In the genomic region with DNA sequence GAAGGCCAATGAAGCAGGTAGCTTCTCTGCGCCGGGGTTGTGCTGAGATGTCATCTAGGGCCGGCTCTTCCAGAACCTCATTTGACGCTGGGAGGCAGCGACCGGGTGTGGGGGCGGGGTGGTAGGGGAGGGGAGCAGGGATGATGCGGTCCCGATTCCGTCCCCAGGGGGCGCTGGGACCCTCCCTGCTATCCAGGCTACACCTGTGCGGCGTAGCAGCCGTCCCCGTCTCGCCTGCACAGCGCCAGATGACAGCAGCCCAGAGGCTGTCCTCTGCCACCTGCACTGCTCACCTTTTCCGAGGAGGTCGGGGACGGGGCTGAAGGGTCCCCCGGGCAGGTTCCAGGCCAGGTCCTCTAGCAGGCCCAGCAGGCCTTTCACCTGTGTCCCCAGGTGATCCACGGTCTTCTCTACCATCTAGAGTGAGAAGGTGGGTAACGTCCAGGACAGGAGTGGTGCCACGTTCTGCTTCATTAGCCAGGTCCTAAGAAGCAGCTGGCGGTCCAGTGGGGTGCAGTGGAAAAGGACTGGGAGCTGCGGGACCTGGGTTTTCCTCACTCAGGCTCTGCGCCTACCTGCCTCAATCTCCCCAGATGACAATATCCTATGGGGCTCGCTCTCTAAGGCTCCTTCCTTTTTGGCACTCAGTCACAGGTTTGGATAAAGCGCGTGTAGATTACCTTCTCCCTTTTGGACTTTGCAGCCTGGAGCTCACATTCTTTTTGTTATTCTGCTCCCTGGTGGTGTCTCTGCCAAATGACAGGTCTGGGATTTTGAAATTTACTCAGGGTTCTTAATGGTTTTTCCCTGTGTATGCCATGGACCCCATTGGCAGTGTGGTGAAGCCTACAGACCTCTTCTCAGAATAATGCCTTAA, we compare ENCODE assay signal across 8 cellular contexts. TPM values are rescaled to one million over a fixed set of nuclear protein-coding genes. Genes with fewer than 3 reads are reported as not detected.
DNase-seq lines count a peak whose midpoint lies in the region; ATAC-seq and TF ChIP-seq lines count a peak whose summit lies in the region.

No MANE protein-coding gene starts in this region.

- H3K4me1 ChIP-seq in MM.1S (ENCODE audit: low read length), result 0 out of 2 replicates have a peak, but pooled peaks cover 2% of the 10 kb centered on the region

- no peaks in the 10 kb centered on the region for H4K20me1 ChIP-seq in MM.1S (ENCODE audit: insufficient read depth, low read length)

- H3F3A ChIP-seq in MM.1S (ENCODE audit: insufficient read depth, low read length), result no peaks in the 10 kb centered on the region

- ATAC-seq in GM18520 (IDR thresholded peaks at IDR 0.05; ENCODE audit: unreplicated experiment), result no peak

- H3K79me2 ChIP-seq in MM.1S (ENCODE audit: low read length), result no peaks in the 10 kb centered on the region

- H3K36me3 ChIP-seq in MM.1S (replicated peaks; ENCODE audit: insufficient read depth, low read length), result no peaks in the 10 kb centered on the region

- H3K4me3 ChIP-seq in MM.1S (ENCODE audit: low read length) (peak overlapping the region; percentile 62), epithelial cell of esophagus (ENCODE audit: low read length) (no peak overlapping the region)

- H3K9me3 ChIP-seq in MM.1S (replicated peaks; ENCODE audit: insufficient read depth, low read length), result no peaks in the 10 kb centered on the region

- H2AFZ ChIP-seq in MM.1S (ENCODE audit: low read length), result peak overlapping the region; percentile 82

- no peak overlapping the region for H3K27ac ChIP-seq in MM.1S (ENCODE audit: low read length)

- DNase-seq in NCI-H2081 (lab: John Stamatoyannopoulos, UW) (peak; percentile 53 to 62), NCI-H2081 treated with DMSO at 0.1 percent for 48 hours (lab: John Stamatoyannopoulos, UW) (no peak), MM.1S (peak; percentile 50), SK-N-DZ (ENCODE audit: low spot score) (peak; percentile 47), epithelial cell of esophagus (ENCODE audit: low read depth) (peak; percentile 46), mucosa of gallbladder (ENCODE audit: low spot score) (peak; percentile 33), epidermal melanocyte (ENCODE audit: insufficient read length, low spot score) (no peak)

- H3K9me2 ChIP-seq in MM.1S (replicated peaks; ENCODE audit: insufficient read depth, low read length), result no peaks in the 10 kb centered on the region

- H3K9ac ChIP-seq in MM.1S (ENCODE audit: low read length), result no peak overlapping the region; the same call in 1 of the 2 replicates

- H3K4me2 ChIP-seq in MM.1S (ENCODE audit: low read depth, low read length), result peak overlapping the region; percentile 94

- H3K27me3 ChIP-seq in MM.1S (replicated peaks; ENCODE audit: insufficient read depth, low read length), result no peaks in the 10 kb centered on the region

- TF ChIP-seq CTCF in MM.1S (IDR thresholded peaks at IDR 0.05; ENCODE audit: low read length) (peak; percentile 53), epithelial cell of esophagus (IDR thresholded peaks at IDR 0.05; ENCODE audit: insufficient read depth, low read depth, low read length, missing control alignments) (peak; percentile 64)

RNA-seq across cellular contexts. Expression of a gene that starts 56.0 kb away (rescaled TPM):
- polyA plus RNA-seq in SK-N-DZ (2014; cell fraction: cytosol; rRNA removed), result not detected in 2 replicates
- polyA plus RNA-seq in SK-N-DZ (2014; cell fraction: nucleus; rRNA removed), result not detected in 2 replicates
- total RNA-seq in mucosa of gallbladder, result 0.23 TPM

Comparison
In these comparisons a context has a peak if more than half of its experiments do, and no peak if none do; other contexts are left out.
1. DNase-seq: peak in NCI-H2081 (2 of 2), MM.1S (single experiment), SK-N-DZ (single experiment), epithelial cell of esophagus (single experiment) and mucosa of gallbladder (single experiment); none in NCI-H2081 treated with DMSO at 0.1 percent for 48 hours (single experiment) and epidermal melanocyte (single experiment).